2 cellular contexts compared by ENCODE assay signal in genomic region chr9:117034862-117035261, GRCh38.
TF ChIP-seq lines count a peak whose summit lies in the region.

No MANE protein-coding gene starts in this region.

TF ChIP-seq in GM23338, 12 proteins besides CTCF, POLR2A, EP300 and RAD21:
- TF ChIP-seq ZNF462 (CRISPR knock-in tag; IDR thresholded peaks at IDR 0.05) (peak; percentile 37; the same call in 1 of the 2 replicates), REST (IDR thresholded peaks at IDR 0.05; ENCODE audit: unreplicated experiment) (peak; percentile 95), ETS1 (IDR thresholded peaks at IDR 0.05) (no peak)

TF ChIP-seq in GM12878, 131 proteins besides CTCF, POLR2A, EP300 and RAD21 (continued from another document):
- TF ChIP-seq REST (IDR thresholded peaks at IDR 0.05; ENCODE audit: low read depth, low read length) (peak; percentile 91), ZBTB4 (CRISPR knock-in tag; IDR thresholded peaks at IDR 0.05) (no peak)
